In the genomic region with DNA sequence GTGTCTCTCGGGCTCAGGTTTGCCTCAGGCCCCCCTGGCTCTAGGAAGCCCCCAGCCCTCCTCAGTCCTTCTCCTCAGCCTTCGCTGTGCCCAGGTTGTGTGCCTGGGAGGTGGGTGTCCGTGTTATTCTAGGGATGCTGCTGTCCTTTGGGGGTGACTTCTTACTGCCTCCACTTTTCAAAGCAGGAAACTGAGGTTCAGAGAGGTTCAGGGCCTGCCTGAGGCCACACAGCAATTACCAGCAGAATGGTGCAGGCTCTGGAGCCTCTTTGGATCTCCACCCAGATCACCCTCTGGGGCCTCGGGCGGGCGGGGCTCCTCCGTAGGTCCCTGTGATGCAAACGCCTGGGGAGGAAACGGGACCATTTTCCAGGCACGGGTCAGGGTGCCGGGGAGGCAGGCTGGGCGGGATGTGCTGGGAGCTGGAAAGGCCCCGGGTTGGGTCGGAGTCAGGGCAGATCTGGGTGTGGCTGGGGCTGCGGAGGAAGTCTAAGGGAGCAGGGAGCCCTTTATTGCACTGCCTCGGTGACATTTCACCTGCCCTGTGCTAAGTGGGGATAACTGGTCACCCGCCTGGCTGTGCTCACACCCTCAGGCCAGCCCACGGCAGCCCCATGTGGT, we compare ENCODE assay signal across 1 cellular context.
TF ChIP-seq lines count a peak whose summit lies in the region.

No MANE protein-coding gene starts in this region.

TF ChIP-seq in H1, 55 proteins besides CTCF, POLR2A, EP300 and RAD21:
- TF ChIP-seq SUZ12 (IDR thresholded peaks at IDR 0.05; ENCODE audit: low read length) (no peak), RBBP5 (IDR thresholded peaks at IDR 0.05; ENCODE audit: borderline replicate concordance, low read depth, low read length) (no peak), NANOG (IDR thresholded peaks at IDR 0.05; ENCODE audit: insufficient read depth, low read depth, low read length, poor library complexity, severe bottlenecking) (no peak), CHD7 (IDR thresholded peaks at IDR 0.05; ENCODE audit: insufficient replicate concordance, low read length) (no peak), BCL11A (IDR thresholded peaks at IDR 0.05; ENCODE audit: low read depth in 2 of 2, low read length in 2 of 2) (no peak), ASH2L (IDR thresholded peaks at IDR 0.05; ENCODE audit: low read length) (no peak), PHF8 (conservative IDR thresholded peaks at IDR 0.05; ENCODE audit: low read depth, low read length) (no peak), JUND (IDR thresholded peaks at IDR 0.05; ENCODE audit: low read length) (no peak), YY1 (IDR thresholded peaks at IDR 0.05; ENCODE audit: low read depth, low read length) (no peak), TEAD4 (IDR thresholded peaks at IDR 0.05; ENCODE audit: low read depth, low read length) (no peak)
